Comparison of ENCODE assay signal across 8 cellular contexts in genomic region chr6:128164254-128164653, GRCh38.
"Had no signal": no experiment of that assay in that cellular context is flagged by ENCODE, and none has a peak within 500 bp of the region (broad histone marks: within the 10 kb centered on the region; RNA-seq: fewer than 3 reads in every experiment).

No MANE protein-coding gene starts in this region.

- H3K4me3 ChIP-seq: GM12878 had no signal

- FAIRE-seq: G401.6, GM12878, GM12891, GM12892, GM18507, GM19239 had no signal

- DNase-seq: GDM1, GF-D8 had no signal

- ATAC-seq: GM12878 had no signal
